9 cellular contexts compared by ENCODE assay signal in genomic region chr1:32761253-32761877, GRCh38. TPM values are rescaled to one million over a fixed set of nuclear protein-coding genes. Genes with fewer than 3 reads are reported as not detected.
DNase-seq lines count a peak whose midpoint lies in the region; ATAC-seq and TF ChIP-seq lines count a peak whose summit lies in the region.
"Had no signal": no experiment of that assay in that cellular context is flagged by ENCODE, and none has a peak within 500 bp of the region (broad histone marks: within the 10 kb centered on the region; RNA-seq: fewer than 3 reads in every experiment).

No MANE protein-coding gene starts in this region.

- DNase-seq in left ventricle myocardium superior (peak; percentile 25), Right ventricle myocardium superior (no peak), iris pigment epithelial cell (ENCODE audit: low read depth) (peak; percentile 93), stomach (peak; percentile 90), pons (ENCODE audit: low spot score) (no peak), hypothalamus (lab: John Stamatoyannopoulos, UW) (no peak)
- peak; percentile 50 to 70 for DNase-seq in activated CD4-positive, alpha-beta T cell treated with anti-CD3 and anti-CD28 coated beads, Interleukin-2, amount 50 U/mL, for 48 hours

- no peaks in the 10 kb centered on the region for H3K9me3 ChIP-seq in stomach

- 11 to 32% (median 17%) methylated on average over 9 to 10 of the region's 10 CpGs for WGBS in stomach, 5 donors

- TF ChIP-seq CTCF in stomach (IDR thresholded peaks at IDR 0.05) = no peak

- no peaks in the 10 kb centered on the region for H3K27me3 ChIP-seq in stomach

- no peak for TF ChIP-seq POLR2A in stomach (IDR thresholded peaks at IDR 0.05)

- peaks cover 84 to 99% (median 91%) of the 10 kb centered on the region in 4 donors for H3K4me1 ChIP-seq in stomach

- peaks cover 0 to 18% (median 4%) of the 10 kb centered on the region in 4 donors for H3K36me3 ChIP-seq in stomach
- H3K36me3 ChIP-seq: cardiac muscle cell had no signal

- ATAC-seq in left ventricle myocardium superior (no peak), Right ventricle myocardium superior (ENCODE audit: poor library complexity) (no peak), HG02763 (IDR thresholded peaks at IDR 0.05; ENCODE audit: unreplicated experiment) (no peak)

- H3K4me3 ChIP-seq in stomach = no peak overlapping the region
- H3K4me3 ChIP-seq: cardiac muscle cell had no signal

- TF ChIP-seq EP300 in stomach (IDR thresholded peaks at IDR 0.05) = no peak

- H3K27ac ChIP-seq in stomach = peak overlapping the region; percentile 91 to 97 (median 93)
- H3K27ac ChIP-seq: cardiac muscle cell had no signal

- intact Hi-C loops in left ventricle myocardium superior (cut with micrococcal nuclease) = no loop called here
- intact Hi-C loops in Right ventricle myocardium superior (cut with DNase I) = no loop called here
- intact Hi-C loops in stomach (cut with DNase I; ENCODE audit: low total_unique reads) = no loop called here

RNA-seq across cellular contexts. Expression of gene YARS1, which starts 55.8 kb away (rescaled TPM):
- total RNA-seq in left ventricle myocardium superior (32.3 TPM), Right ventricle myocardium superior (34.1 TPM), stomach (10 to 100 TPM; 26.9 to 99.1 (median 64.4) TPM)
- polyA plus RNA-seq in stomach = 10 to 100 TPM; 44.5 to 53.0 (median 47.8) TPM

RNA-seq across cellular contexts. Expression of gene S100PBP, which starts 56.1 kb away (rescaled TPM):
- total RNA-seq in left ventricle myocardium superior = 15.7 TPM
- 12.7 TPM for total RNA-seq in Right ventricle myocardium superior
- total RNA-seq in stomach = 100 to 1,000 TPM in 1 of 5 donors, 10 to 100 TPM in 3, 1 to 10 TPM in 1; 2.9 to 253 (median 40.6) TPM
- 1 to 10 TPM; 5.7 to 9.3 (median 6.7) TPM for polyA plus RNA-seq in stomach

RNA-seq across cellular contexts. Expression of gene SYNC, which starts 58.8 kb away (rescaled TPM):
- 12.2 TPM for total RNA-seq in left ventricle myocardium superior
- 22.1 TPM for total RNA-seq in Right ventricle myocardium superior
- total RNA-seq in stomach = 10 to 100 TPM; 12.3 to 38.5 (median 22.8) TPM
- polyA plus RNA-seq in stomach = 10 to 100 TPM in 1 of 3 donors, 1 to 10 TPM in 2; 5.5 to 11.6 (median 6.0) TPM

Comparison
In these comparisons a context has a peak if more than half of its experiments do, and no peak if none do; other contexts are left out.
1. DNase-seq: peak in left ventricle myocardium superior (single experiment), activated CD4-positive, alpha-beta T cell treated with anti-CD3 and anti-CD28 coated beads, Interleukin-2, amount 50 U/mL, for 48 hours (2 of 2), iris pigment epithelial cell (single experiment) and stomach (single experiment); none in Right ventricle myocardium superior (single experiment), pons (single experiment) and hypothalamus (0 of 51).